ENCODE assay signal across 1 cellular context in the genomic region with DNA sequence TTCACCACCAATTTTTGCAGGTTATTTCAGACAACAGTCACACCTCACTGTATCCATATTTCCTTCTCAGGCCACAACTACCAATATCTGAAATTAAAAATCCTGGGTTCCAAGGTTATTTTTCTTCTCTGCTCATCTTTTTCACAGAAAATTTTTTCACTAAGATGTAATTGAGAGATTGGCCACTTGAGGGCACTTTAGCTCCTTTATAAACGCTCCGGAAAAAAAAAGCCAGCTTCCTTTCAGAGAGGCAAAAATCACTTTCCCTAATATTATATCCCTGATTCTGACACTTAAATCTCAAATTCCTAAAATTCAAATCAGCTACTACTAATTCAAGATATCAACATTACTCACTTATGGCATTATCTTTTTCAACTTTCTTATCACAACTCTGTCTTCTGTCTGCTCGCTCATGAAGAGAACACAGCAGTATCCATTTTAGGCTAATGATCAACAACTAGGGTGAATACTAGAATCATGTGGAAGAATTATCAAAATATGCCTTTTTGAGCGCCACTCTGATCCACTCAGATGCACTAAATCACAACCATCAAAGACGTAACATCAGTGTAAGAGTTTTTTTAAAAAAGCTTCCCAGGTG.
TF ChIP-seq lines count a peak whose summit lies in the region.

No MANE protein-coding gene starts in this region.

TF ChIP-seq in HCT116, 20 proteins besides CTCF, POLR2A, EP300 and RAD21 (continued from another document):
- TF ChIP-seq POLR2AphosphoS5 (IDR thresholded peaks at IDR 0.05; ENCODE audit: low read depth, low read length) (no peak), TCF7L2 (IDR thresholded peaks at IDR 0.05; ENCODE audit: borderline replicate concordance, extremely low read depth, insufficient read depth, insufficient read length) (no peak)
